16 cellular contexts compared by ENCODE assay signal in genomic region chr10:13163859-13164258, GRCh38. TPM values are rescaled to one million over a fixed set of nuclear protein-coding genes. Genes with fewer than 3 reads are reported as not detected.
A peak's percentile ranks its signal among the peaks of the same experiment; 100 is the strongest.
DNase-seq lines count a peak whose midpoint lies in the region; ATAC-seq, FAIRE-seq and TF ChIP-seq lines count a peak whose summit lies in the region.
"Had no signal": no experiment of that assay in that cellular context is flagged by ENCODE, and none has a peak within 500 bp of the region (broad histone marks: within the 10 kb centered on the region; RNA-seq: fewer than 3 reads in every experiment).

No MANE protein-coding gene starts in this region.

- no TSS peak for BruUV-seq in GM12878 (replicated peaks; lab: Mats Ljungman, UMichigan)

- peak overlapping the region; percentile 15; the same call in 1 of the 2 replicates for H3K4me2 ChIP-seq in GM12878 (ENCODE audit: control insufficient read depth, insufficient read depth)

- POLR2A ChIA-PET in activated CD4-positive, alpha-beta memory T cell treated with anti-CD3 and anti-CD28 coated beads, Interleukin-2, amount 10 ng/mL, durations not matched to agents 7 days and 5 days (lab: Charles Lee) = no interaction called here
- POLR2A ChIA-PET in activated CD4-positive, alpha-beta memory T cell treated with anti-CD3 and anti-CD28 coated beads for 36 hours (lab: Charles Lee) = interaction anchor here (0.9 kb wide), 1 partner anchor 139 kb away, joined by 3 read pairs; no protein-coding TSS in a partner anchor
- POLR2A ChIA-PET in GM12878 (lab: Charles Lee) = no interaction called here

- no peak overlapping the region for H3K9ac ChIP-seq in GM12878 (ENCODE audit: control insufficient read depth, insufficient read depth, low read length)
- H3K9ac ChIP-seq: GM23248 had no signal

- DNase-seq in activated CD4-positive, alpha-beta memory T cell treated with anti-CD3 and anti-CD28 coated beads, Interleukin-2, amount 10 ng/mL, durations not matched to agents 7 days and 5 days = no peak
- no peak for DNase-seq in activated CD4-positive, alpha-beta memory T cell treated with anti-CD3 and anti-CD28 coated beads for 36 hours
- DNase-seq in stimulated activated naive CD8-positive, alpha-beta T cell treated with anti-CD3 and anti-CD28 coated beads, Interleukin-15, Interleukin-2, amounts not matched to agents 100 U/mL and 50 U/mL, for 24 hours = no peak
- DNase-seq in GM12878 (ENCODE audit: low read depth, low spot score) (no peak), type B pancreatic cell (ENCODE audit: extremely low spot score, unreplicated experiment) (no peak), Right ventricle myocardium inferior (ENCODE audit: missing footprints) (no peak), NCI-H446 treated with DMSO at 0.1 percent for 48 hours (lab: John Stamatoyannopoulos, UW) (no peak)
- DNase-seq: 8988T; AML-193; CD4-positive, CD25-positive, alpha-beta regulatory T cell; DMS53; GM23248; H7 had no signal

- H3K27ac Mint-ChIP-seq in activated CD4-positive, alpha-beta memory T cell treated with anti-CD3 and anti-CD28 coated beads, Interleukin-2, amount 10 ng/mL, durations not matched to agents 7 days and 5 days = no peak overlapping the region
- no peak overlapping the region for H3K27ac Mint-ChIP-seq in activated CD4-positive, alpha-beta memory T cell treated with anti-CD3 and anti-CD28 coated beads for 36 hours
- no peak overlapping the region for H3K27ac Mint-ChIP-seq in stimulated activated naive CD8-positive, alpha-beta T cell treated with anti-CD3 and anti-CD28 coated beads, Interleukin-15, Interleukin-2, amounts not matched to agents 100 ng/mL and 50 ng/mL, for 24 hours
- H3K27ac Mint-ChIP-seq in type B pancreatic cell = no peak overlapping the region

- TF ChIP-seq CTCF in GM12878 (IDR thresholded peaks at IDR 0.05 in 2 of 3, conservative IDR thresholded peaks at IDR 0.05 in 1 of 3; ENCODE audit: control insufficient read depth in 2 of 3, extremely low read depth in 1 of 3, insufficient read depth in 1 of 3, low read depth in 3 of 3, low read length in 3 of 3) = no peak
- TF ChIP-seq CTCF in type B pancreatic cell (conservative IDR thresholded peaks at IDR 0.05) = no peak

- peaks cover 7% of the 10 kb centered on the region for H3K4me1 ChIP-seq in GM12878 (ENCODE audit: control insufficient read depth, insufficient read depth, low read length)

- in situ Hi-C loops in GM12878 (cut with MboI) = loop anchor here (5.0 kb wide), 1 partner anchor 138 kb away; the partner anchor contains the start of gene PHYH

- no peaks in the 10 kb centered on the region for H3K27me3 Mint-ChIP-seq in activated CD4-positive, alpha-beta memory T cell treated with anti-CD3 and anti-CD28 coated beads, Interleukin-2, amount 10 ng/mL, durations not matched to agents 7 days and 5 days
- H3K27me3 Mint-ChIP-seq in activated CD4-positive, alpha-beta memory T cell treated with anti-CD3 and anti-CD28 coated beads for 36 hours = no peaks in the 10 kb centered on the region
- H3K27me3 Mint-ChIP-seq in stimulated activated naive CD8-positive, alpha-beta T cell treated with anti-CD3 and anti-CD28 coated beads, Interleukin-15, Interleukin-2, amounts not matched to agents 100 ng/mL and 50 ng/mL, for 24 hours = no peaks in the 10 kb centered on the region
- no peaks in the 10 kb centered on the region for H3K27me3 Mint-ChIP-seq in type B pancreatic cell
- H3K27me3 Mint-ChIP-seq: CD4-positive, CD25-positive, alpha-beta regulatory T cell had no signal

- no peak overlapping the region for H2AFZ ChIP-seq in GM12878 (ENCODE audit: control insufficient read depth, low read depth, low read length)
- H2AFZ ChIP-seq: GM23248 had no signal

- peaks cover 1 to 6% of the 10 kb centered on the region in 2 experiments; a peak in 2 of 4 replicates for H3K36me3 ChIP-seq in GM12878 (ENCODE audit: control insufficient read depth in 2 of 2, insufficient read depth in 2 of 2, low read length in 1 of 2)

- SMC1A ChIA-PET in GM12878 (lab: Charles Lee; ENCODE audit: uncharacterized antibody, unreplicated experiment) = interaction anchor here (0.6 to 0.9 kb wide), 2 partner anchors 138 to 800 kb away, joined by 3 read pairs; no protein-coding TSS in a partner anchor

- RAD21 ChIA-PET in GM12878 (lab: Charles Lee; ENCODE audit: unreplicated experiment) = no interaction called here

- no peak overlapping the region; the same call in 1 of the 2 replicates for H3K4me3 ChIP-seq in GM12878
- H3K4me3 ChIP-seq: GM23248 had no signal

- H3K4me1 Mint-ChIP-seq in activated CD4-positive, alpha-beta memory T cell treated with anti-CD3 and anti-CD28 coated beads, Interleukin-2, amount 10 ng/mL, durations not matched to agents 7 days and 5 days = peaks cover 50% of the 10 kb centered on the region
- H3K4me1 Mint-ChIP-seq in activated CD4-positive, alpha-beta memory T cell treated with anti-CD3 and anti-CD28 coated beads for 36 hours (ENCODE audit: low read depth) = peaks cover 28% of the 10 kb centered on the region
- H3K4me1 Mint-ChIP-seq in stimulated activated naive CD8-positive, alpha-beta T cell treated with anti-CD3 and anti-CD28 coated beads, Interleukin-15, Interleukin-2, amounts not matched to agents 100 ng/mL and 50 ng/mL, for 24 hours (ENCODE audit: low read depth) = peaks cover 36% of the 10 kb centered on the region
- H3K4me1 Mint-ChIP-seq in type B pancreatic cell (ENCODE audit: unreplicated experiment) = peaks cover 16% of the 10 kb centered on the region

- H3K79me2 ChIP-seq in GM12878 (ENCODE audit: control insufficient read depth, insufficient read depth, low read length) = peaks cover 15% of the 10 kb centered on the region

- H3K4me3 Mint-ChIP-seq in activated CD4-positive, alpha-beta memory T cell treated with anti-CD3 and anti-CD28 coated beads, Interleukin-2, amount 10 ng/mL, durations not matched to agents 7 days and 5 days = peak overlapping the region; percentile 21
- no peak overlapping the region for H3K4me3 Mint-ChIP-seq in activated CD4-positive, alpha-beta memory T cell treated with anti-CD3 and anti-CD28 coated beads for 36 hours
- H3K4me3 Mint-ChIP-seq in stimulated activated naive CD8-positive, alpha-beta T cell treated with anti-CD3 and anti-CD28 coated beads, Interleukin-15, Interleukin-2, amounts not matched to agents 100 ng/mL and 50 ng/mL, for 24 hours = peak overlapping the region; percentile 33
- H3K4me3 Mint-ChIP-seq in type B pancreatic cell = peak overlapping the region; percentile 35

- CTCF ChIA-PET in activated CD4-positive, alpha-beta memory T cell treated with anti-CD3 and anti-CD28 coated beads, Interleukin-2, amount 10 ng/mL, durations not matched to agents 7 days and 5 days (lab: Charles Lee) = interaction anchor here (0.9 kb wide), 1 partner anchor 139 kb away, joined by 3 read pairs; no protein-coding TSS in a partner anchor
- CTCF ChIA-PET in activated CD4-positive, alpha-beta memory T cell treated with anti-CD3 and anti-CD28 coated beads for 36 hours (lab: Charles Lee) = interaction anchor here (0.9 to 1.3 kb wide), 3 partner anchors 14 to 209 kb away, joined by 3 to 4 read pairs (median 4); no protein-coding TSS in a partner anchor
- CTCF ChIA-PET in GM12878 (lab: Yijun Ruan, JAX) = interaction anchor here (0.6 to 4.6 kb wide), 3 partner anchors 138 to 446 kb away, joined by 3 to 67 read pairs (median 3); partner anchors contain the start of gene PHYH

- no peak for TF ChIP-seq RAD21 in GM12878 (IDR thresholded peaks at IDR 0.05; ENCODE audit: insufficient read depth, low read depth, low read length)

- H4K20me1 ChIP-seq in GM12878 (ENCODE audit: control insufficient read depth, insufficient read depth) = no peaks in the 10 kb centered on the region

- no peaks in the 10 kb centered on the region for H3K9me3 ChIP-seq in GM12878 (replicated peaks; ENCODE audit: control insufficient read depth, insufficient read depth, low read length)
- H3K9me3 ChIP-seq: BLaER1 treated with 17β-estradiol and CSF1 and Interleukin-3, amounts not matched to agents 10 nM and 100 nM had no signal

- TF ChIP-seq EP300 in GM12878 (IDR thresholded peaks at IDR 0.05; ENCODE audit: borderline replicate concordance in 1 of 2, control insufficient read depth in 1 of 2, low read depth in 2 of 2, low read length in 2 of 2) = no peak

- H3K27me3 ChIP-seq in GM12878 (replicated peaks in 1 of 2; ENCODE audit: control insufficient read depth in 2 of 2, insufficient read depth in 2 of 2, low read length in 1 of 2) = no peaks in the 10 kb centered on the region
- H3K27me3 ChIP-seq: BLaER1 treated with 17β-estradiol and CSF1 and Interleukin-3, amounts not matched to agents 10 nM and 100 nM had no signal

- WGBS in GM12878 (ENCODE audit: insufficient coverage, insufficient replicate concordance, low lambda C conversion rate, missing lambda C conversion rate) = 94% methylated on average over 3 of the region's 3 CpGs

- no peak for TF ChIP-seq POLR2A in GM12878 (IDR thresholded peaks at IDR 0.05; ENCODE audit: low read depth, low read length)

- H3K36me3 Mint-ChIP-seq in activated CD4-positive, alpha-beta memory T cell treated with anti-CD3 and anti-CD28 coated beads, Interleukin-2, amount 10 ng/mL, durations not matched to agents 7 days and 5 days (ENCODE audit: low read depth) = peaks cover 45% of the 10 kb centered on the region
- peaks cover 38% of the 10 kb centered on the region for H3K36me3 Mint-ChIP-seq in activated CD4-positive, alpha-beta memory T cell treated with anti-CD3 and anti-CD28 coated beads for 36 hours
- peaks cover 60% of the 10 kb centered on the region for H3K36me3 Mint-ChIP-seq in stimulated activated naive CD8-positive, alpha-beta T cell treated with anti-CD3 and anti-CD28 coated beads, Interleukin-15, Interleukin-2, amounts not matched to agents 100 ng/mL and 50 ng/mL, for 24 hours (ENCODE audit: low read depth)
- H3K36me3 Mint-ChIP-seq in type B pancreatic cell = peaks cover 22% of the 10 kb centered on the region
- H3K36me3 Mint-ChIP-seq: CD4-positive, CD25-positive, alpha-beta regulatory T cell had no signal

- H3K9me3 Mint-ChIP-seq in activated CD4-positive, alpha-beta memory T cell treated with anti-CD3 and anti-CD28 coated beads, Interleukin-2, amount 10 ng/mL, durations not matched to agents 7 days and 5 days = no peaks in the 10 kb centered on the region
- no peaks in the 10 kb centered on the region for H3K9me3 Mint-ChIP-seq in activated CD4-positive, alpha-beta memory T cell treated with anti-CD3 and anti-CD28 coated beads for 36 hours
- no peaks in the 10 kb centered on the region for H3K9me3 Mint-ChIP-seq in stimulated activated naive CD8-positive, alpha-beta T cell treated with anti-CD3 and anti-CD28 coated beads, Interleukin-15, Interleukin-2, amounts not matched to agents 100 ng/mL and 50 ng/mL, for 24 hours
- no peaks in the 10 kb centered on the region for H3K9me3 Mint-ChIP-seq in type B pancreatic cell
- H3K9me3 Mint-ChIP-seq: CD4-positive, CD25-positive, alpha-beta regulatory T cell had no signal

- intact Hi-C loops in activated CD4-positive, alpha-beta memory T cell treated with anti-CD3 and anti-CD28 coated beads for 36 hours (cut with micrococcal nuclease) = no loop called here
- intact Hi-C loops in GM12878 (cut with micrococcal nuclease; ENCODE audit: unreplicated experiment) (loop anchor here (10.0 kb wide), 1 partner anchor 281 kb away; no protein-coding TSS in a partner anchor), Right ventricle myocardium inferior (cut with DNase I) (loop anchor here (5.0 kb wide), 1 partner anchor 278 kb away; no protein-coding TSS in a partner anchor)

- no peak for ATAC-seq in stimulated activated naive CD8-positive, alpha-beta T cell treated with anti-CD3 and anti-CD28 coated beads, Interleukin-15, Interleukin-2, amounts not matched to agents 100 U/mL and 50 U/mL, for 24 hours
- ATAC-seq in GM12878 = no peak
- no peak for ATAC-seq in Right ventricle myocardium inferior

- H3K27ac ChIP-seq in GM12878 (ENCODE audit: control insufficient read depth, insufficient read depth) = no peak overlapping the region
- H3K27ac ChIP-seq: BLaER1 treated with 17β-estradiol and CSF1 and Interleukin-3, amounts not matched to agents 10 nM and 100 nM; GM23248 had no signal

- FAIRE-seq in GM12878 (lab: Jason Lieb, UNC) = no peak
- FAIRE-seq: GM12891 had no signal

RNA-seq across cellular contexts. Expression of gene MCM10, which starts 2.5 kb away (rescaled TPM):
- 10 to 100 TPM; 40.7 to 42.9 TPM for total RNA-seq in activated CD4-positive, alpha-beta memory T cell treated with anti-CD3 and anti-CD28 coated beads, Interleukin-2, amount 10 ng/mL, durations not matched to agents 7 days and 5 days
- total RNA-seq in activated CD4-positive, alpha-beta memory T cell treated with anti-CD3 and anti-CD28 coated beads for 36 hours = 10 to 100 TPM; 70.6 to 74.2 TPM
- 24.9 and 31.5 TPM in 2 replicates for total RNA-seq in GM12878 (2013; cell fraction: nucleolus; rRNA removed)
- total RNA-seq in GM12878 (2014; rRNA removed) (22.2 and 23.4 TPM in 2 replicates), GM12878 (2014; rRNA removed; fragmentation: Illumina TruSeq; extraction: Trizol) (26.8 and 27.0 TPM in 2 replicates), GM12878 (2021) (30.7 and 31.1 TPM in 2 replicates), type B pancreatic cell (ENCODE audit: low replicate concordance) (12.2 and 31.7 TPM in 2 replicates), Right ventricle myocardium inferior (0.62 TPM)
- polyA plus RNA-seq in GM12878 (2011; ENCODE audit: low read depth) = 4.1 TPM
- polyA plus RNA-seq in GM12878 (2011; rRNA removed) (14.3 and 17.5 TPM in 2 replicates), GM12878 (2014; fragmentation: Illumina TruSeq; extraction: Trizol) (21.5 and 24.1 TPM in 2 replicates), GM12878 (2014; fragmentation: Nextera tagmentation; extraction: Ambion mirVana) (1 to 10 TPM; 5.8 to 6.8 TPM), GM12878 (2014; rRNA removed) (13.2 and 14.2 TPM in 2 replicates), GM12878 (2016; fragmentation: Nextera tagmentation; extraction: Ambion mirVana) (10 to 100 TPM; 30.9 to 35.1 TPM)
- polyA plus RNA-seq in GM12878 (2011; cell fraction: cytosol; rRNA removed) = 8.0 and 9.8 TPM in 2 replicates
- polyA plus RNA-seq in GM12878 (2011; cell fraction: nucleus; rRNA removed) = 11.9 and 14.8 TPM in 2 replicates
- 5.2 and 6.1 TPM in 2 replicates for polyA plus RNA-seq in GM12878 (2012)
- polyA minus RNA-seq in GM12878 (2011; rRNA and poly(A)+ RNA removed) = 13.5 and 14.8 TPM in 2 replicates
- 6.8 and 9.7 TPM in 2 replicates for polyA minus RNA-seq in GM12878 (2011; cell fraction: cytosol; rRNA and poly(A)+ RNA removed)
- polyA minus RNA-seq in GM12878 (2011; cell fraction: nucleus; rRNA and poly(A)+ RNA removed) = 12.0 and 22.4 TPM in 2 replicates
